Comparison of ENCODE assay signal across 20 cellular contexts in genomic region chr22:23038334-23038642, GRCh38. TPM values are rescaled to one million over a fixed set of nuclear protein-coding genes. Genes with fewer than 3 reads are reported as not detected.
DNase-seq lines count a peak whose midpoint lies in the region; ATAC-seq and TF ChIP-seq lines count a peak whose summit lies in the region.
"Had no signal": no experiment of that assay in that cellular context is flagged by ENCODE, and none has a peak within 500 bp of the region (broad histone marks: within the 10 kb centered on the region; RNA-seq: fewer than 3 reads in every experiment).

No MANE protein-coding gene starts in this region.

- intact Hi-C loops in dendritic cell treated with granulocyte-macrophage colony-stimulating factor and Interleukin-4, amounts not matched to agents 40 ng/mL and 50 ng/mL, for 4 days (cut with micrococcal nuclease) = no loop called here

- CTCF ChIA-PET in activated CD8-positive, alpha-beta memory T cell treated with anti-CD3 and anti-CD28 coated beads, Interleukin-2, amount 10 ng/mL, durations not matched to agents 7 days and 5 days (lab: Charles Lee) = interaction anchor here (1.2 kb wide), 1 partner anchor 32 kb away, joined by 3 read pairs; the partner anchor contains the start of gene GNAZ

- H3K4me3 ChIP-seq in neural progenitor cell = no peak overlapping the region
- H3K4me3 ChIP-seq: GM23338, HAP-1 had no signal

- H4K20me1 ChIP-seq in neural progenitor cell (ENCODE audit: low read depth) = no peaks in the 10 kb centered on the region

- no peak overlapping the region for H3K27ac ChIP-seq in neural progenitor cell
- H3K27ac ChIP-seq: 22Rv1 had no signal

- no peaks in the 10 kb centered on the region for H3K9me3 ChIP-seq in neural progenitor cell (ENCODE audit: low read depth)
- H3K9me3 ChIP-seq: HAP-1 had no signal

- H3K27ac Mint-ChIP-seq in activated CD8-positive, alpha-beta memory T cell treated with anti-CD3 and anti-CD28 coated beads, Interleukin-2, amount 10 ng/mL, durations not matched to agents 7 days and 5 days = no peak overlapping the region
- peak overlapping the region; percentile 13 for H3K27ac Mint-ChIP-seq in dendritic cell treated with granulocyte-macrophage colony-stimulating factor and Interleukin-4, amounts not matched to agents 40 ng/mL and 50 ng/mL, for 4 days
- H3K27ac Mint-ChIP-seq in neural progenitor cell = peak overlapping the region; percentile 62
- H3K27ac Mint-ChIP-seq: CD4-positive, alpha-beta T cell; GM23338; HFFc6 had no signal

- H3K27me3 ChIP-seq in neural progenitor cell = no peaks in the 10 kb centered on the region

- no peaks in the 10 kb centered on the region for H3K9me3 Mint-ChIP-seq in activated CD8-positive, alpha-beta memory T cell treated with anti-CD3 and anti-CD28 coated beads, Interleukin-2, amount 10 ng/mL, durations not matched to agents 7 days and 5 days (ENCODE audit: low read depth)
- H3K9me3 Mint-ChIP-seq in dendritic cell treated with granulocyte-macrophage colony-stimulating factor and Interleukin-4, amounts not matched to agents 40 ng/mL and 50 ng/mL, for 4 days = no peaks in the 10 kb centered on the region
- H3K9me3 Mint-ChIP-seq in neural progenitor cell = no peaks in the 10 kb centered on the region
- H3K9me3 Mint-ChIP-seq: CD4-positive, alpha-beta T cell; HFFc6 had no signal

- no peaks in the 10 kb centered on the region for H3K4me1 Mint-ChIP-seq in activated CD8-positive, alpha-beta memory T cell treated with anti-CD3 and anti-CD28 coated beads, Interleukin-2, amount 10 ng/mL, durations not matched to agents 7 days and 5 days
- peaks cover 11% of the 10 kb centered on the region for H3K4me1 Mint-ChIP-seq in dendritic cell treated with granulocyte-macrophage colony-stimulating factor and Interleukin-4, amounts not matched to agents 40 ng/mL and 50 ng/mL, for 4 days (ENCODE audit: low read depth)
- H3K4me1 Mint-ChIP-seq in neural progenitor cell = peaks cover 7% of the 10 kb centered on the region

- H3K27me3 Mint-ChIP-seq in activated CD8-positive, alpha-beta memory T cell treated with anti-CD3 and anti-CD28 coated beads, Interleukin-2, amount 10 ng/mL, durations not matched to agents 7 days and 5 days = peaks cover 23% of the 10 kb centered on the region
- peaks cover 14% of the 10 kb centered on the region for H3K27me3 Mint-ChIP-seq in dendritic cell treated with granulocyte-macrophage colony-stimulating factor and Interleukin-4, amounts not matched to agents 40 ng/mL and 50 ng/mL, for 4 days
- H3K27me3 Mint-ChIP-seq in neural progenitor cell (ENCODE audit: insufficient read depth, low read depth) = peaks cover 4% of the 10 kb centered on the region

- no peak for ATAC-seq in activated CD8-positive, alpha-beta memory T cell treated with anti-CD3 and anti-CD28 coated beads, Interleukin-2, amount 10 ng/mL, durations not matched to agents 7 days and 5 days
- ATAC-seq in HG03442 (IDR thresholded peaks at IDR 0.05; ENCODE audit: unreplicated experiment) (no peak), HG02981 (IDR thresholded peaks at IDR 0.05; ENCODE audit: unreplicated experiment) (no peak)
- ATAC-seq: GM23338 had no signal

- peaks cover 5% of the 10 kb centered on the region for H3K4me1 ChIP-seq in neural progenitor cell

- no peaks in the 10 kb centered on the region for H3K79me2 ChIP-seq in neural progenitor cell (ENCODE audit: low read depth)

- no peak overlapping the region for H3K9ac ChIP-seq in neural progenitor cell

- no peaks in the 10 kb centered on the region for H3F3A ChIP-seq in neural progenitor cell (ENCODE audit: low read depth)

- no peak overlapping the region for H2AFZ ChIP-seq in neural progenitor cell (replicated peaks)
- H2AFZ ChIP-seq: GM23338 had no signal

- peak; percentile 4 for DNase-seq in activated CD8-positive, alpha-beta memory T cell treated with anti-CD3 and anti-CD28 coated beads, Interleukin-2, amount 10 ng/mL, durations not matched to agents 7 days and 5 days
- DNase-seq in activated CD8-positive, alpha-beta memory T cell treated with anti-CD3 and anti-CD28 coated beads for 24 hours = no peak
- no peak for DNase-seq in neural progenitor cell (ENCODE audit: low spot score)
- DNase-seq in stimulated activated naive CD4-positive, alpha-beta T cell (lab: John Stamatoyannopoulos, UW) = no peak
- DNase-seq: CD4-positive, alpha-beta T cell; HFFc6; NCI-H1105; NCI-H1436 treated with DMSO at 0.1 percent for 48 hours; NCI-H187 treated with DMSO at 0.1 percent for 48 hours; NCI-H446; NCI-H526; NK-92 treated with Interleukin-12 subunit alpha and Interleukin-12 subunit beta, amount 100 ng/mL, for 24 hours; RPMI8226; SHP77 had no signal

- no peaks in the 10 kb centered on the region for H3K36me3 Mint-ChIP-seq in activated CD8-positive, alpha-beta memory T cell treated with anti-CD3 and anti-CD28 coated beads, Interleukin-2, amount 10 ng/mL, durations not matched to agents 7 days and 5 days
- no peaks in the 10 kb centered on the region for H3K36me3 Mint-ChIP-seq in dendritic cell treated with granulocyte-macrophage colony-stimulating factor and Interleukin-4, amounts not matched to agents 40 ng/mL and 50 ng/mL, for 4 days (ENCODE audit: low read depth)
- no peaks in the 10 kb centered on the region for H3K36me3 Mint-ChIP-seq in neural progenitor cell

- no peak overlapping the region for H3K4me3 Mint-ChIP-seq in activated CD8-positive, alpha-beta memory T cell treated with anti-CD3 and anti-CD28 coated beads, Interleukin-2, amount 10 ng/mL, durations not matched to agents 7 days and 5 days
- no peak overlapping the region for H3K4me3 Mint-ChIP-seq in dendritic cell treated with granulocyte-macrophage colony-stimulating factor and Interleukin-4, amounts not matched to agents 40 ng/mL and 50 ng/mL, for 4 days
- no peak overlapping the region for H3K4me3 Mint-ChIP-seq in neural progenitor cell
- H3K4me3 Mint-ChIP-seq: CD4-positive, alpha-beta T cell; GM23338; HFFc6 had no signal

- TF ChIP-seq CTCF in neural progenitor cell (IDR thresholded peaks at IDR 0.05) = no peak

- H3K36me3 ChIP-seq in neural progenitor cell = no peaks in the 10 kb centered on the region
- H3K36me3 ChIP-seq: HAP-1 had no signal

- no peak overlapping the region for H3K4me2 ChIP-seq in neural progenitor cell
- H3K4me2 ChIP-seq: GM23338 had no signal

RNA-seq across cellular contexts. Expression of gene GNAZ, which starts 32.0 kb away (rescaled TPM):
- under 1 TPM in 1 of 2 experiments, not detected in 1; 0.12 TPM for total RNA-seq in activated CD8-positive, alpha-beta memory T cell treated with anti-CD3 and anti-CD28 coated beads, Interleukin-2, amount 10 ng/mL, durations not matched to agents 7 days and 5 days
- 16.5 and 31.3 TPM in 2 replicates for total RNA-seq in neural progenitor cell (ENCODE audit: low replicate concordance)

Comparison
In these comparisons a context has a peak if more than half of its experiments do, and no peak if none do; other contexts are left out.
1. RNA of gene GNAZ, which starts 32.0 kb away (total RNA-seq): 16.5 to 31.3 TPM in neural progenitor cell; 0.12 TPM in activated CD8-positive, alpha-beta memory T cell treated with anti-CD3 and anti-CD28 coated beads, Interleukin-2, amount 10 ng/mL, durations not matched to agents 7 days and 5 days; every median in the first group is over 10 times any median in the second.